ENCODE assay signal across 28 cellular contexts in the genomic region with DNA sequence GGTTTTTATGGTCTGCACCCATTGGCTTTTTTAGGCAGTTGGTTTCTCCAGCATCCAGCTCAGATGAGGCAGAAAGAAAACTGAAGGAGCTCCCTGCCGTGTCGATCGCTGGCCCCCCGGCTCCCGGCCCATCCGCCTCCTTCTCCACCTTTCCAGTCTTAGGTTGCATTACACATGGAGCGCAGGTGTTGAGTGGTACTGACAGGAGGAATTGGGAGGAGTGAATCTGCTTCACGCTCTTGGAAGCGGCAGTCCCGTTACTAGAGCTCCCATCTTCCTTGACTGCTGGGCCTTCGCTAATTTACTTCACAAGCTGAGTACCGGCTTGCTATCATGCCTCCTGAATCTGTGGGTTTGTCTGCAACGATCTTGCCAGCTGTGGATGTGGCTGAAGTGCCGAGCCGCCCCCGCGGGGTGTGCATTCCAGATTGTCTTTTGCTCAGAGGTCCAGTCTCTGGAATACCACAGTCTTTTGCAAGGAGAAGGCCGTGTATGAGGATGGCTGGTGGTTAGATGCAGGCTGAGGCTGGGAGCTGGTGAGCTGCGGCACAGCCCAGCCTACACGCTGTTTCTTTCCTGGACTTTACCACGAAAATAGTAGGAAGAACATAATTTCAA. TPM values are rescaled to one million over a fixed set of nuclear protein-coding genes. Genes with fewer than 3 reads are reported as not detected.
A peak's percentile ranks its signal among the peaks of the same experiment; 100 is the strongest.
DNase-seq lines count a peak whose midpoint lies in the region; ATAC-seq and TF ChIP-seq lines count a peak whose summit lies in the region.
"Had no signal": no experiment of that assay in that cellular context is flagged by ENCODE, and none has a peak within 500 bp of the region (broad histone marks: within the 10 kb centered on the region; RNA-seq: fewer than 3 reads in every experiment).

No MANE protein-coding gene starts in this region.

- H3K9me3 Mint-ChIP-seq in activated T-cell treated with anti-CD3 and anti-CD28 coated beads, Interleukin-2, amount 50 U/mL, for 24 hours, result no peaks in the 10 kb centered on the region
- H3K9me3 Mint-ChIP-seq: activated naive CD4-positive, alpha-beta T cell treated with anti-CD3 and anti-CD28 coated beads for 36 hours; activated T-cell treated with anti-CD3 and anti-CD28 coated beads, Interleukin-2, amount 50 U/mL, for 72 hours; CD4-positive, alpha-beta memory T cell; dendritic cell treated with granulocyte-macrophage colony-stimulating factor and Interleukin-4, amounts not matched to agents 40 ng/mL and 50 ng/mL, for 4 days; immature natural killer cell had no signal

- no peak overlapping the region for H3K27ac Mint-ChIP-seq in activated T-cell treated with anti-CD3 and anti-CD28 coated beads, Interleukin-2, amount 50 U/mL, for 24 hours
- H3K27ac Mint-ChIP-seq: activated naive CD4-positive, alpha-beta T cell treated with anti-CD3 and anti-CD28 coated beads for 36 hours; activated T-cell treated with anti-CD3 and anti-CD28 coated beads, Interleukin-2, amount 50 U/mL, for 72 hours; CD4-positive, alpha-beta memory T cell; dendritic cell treated with granulocyte-macrophage colony-stimulating factor and Interleukin-4, amounts not matched to agents 40 ng/mL and 50 ng/mL, for 4 days; immature natural killer cell had no signal

- H3K4me3 Mint-ChIP-seq in activated T-cell treated with anti-CD3 and anti-CD28 coated beads, Interleukin-2, amount 50 U/mL, for 24 hours, result no peak overlapping the region
- H3K4me3 Mint-ChIP-seq: activated naive CD4-positive, alpha-beta T cell treated with anti-CD3 and anti-CD28 coated beads for 36 hours; activated T-cell treated with anti-CD3 and anti-CD28 coated beads, Interleukin-2, amount 50 U/mL, for 72 hours; CD4-positive, alpha-beta memory T cell; dendritic cell treated with granulocyte-macrophage colony-stimulating factor and Interleukin-4, amounts not matched to agents 40 ng/mL and 50 ng/mL, for 4 days; immature natural killer cell had no signal

- peaks cover 24% of the 10 kb centered on the region for H3K36me3 Mint-ChIP-seq in activated T-cell treated with anti-CD3 and anti-CD28 coated beads, Interleukin-2, amount 50 U/mL, for 24 hours (ENCODE audit: low read depth)

- DNase-seq in EH (ENCODE audit: low read depth) (peak; percentile 18), amniotic epithelial cell (ENCODE audit: low read depth) (peak; percentile 83), fibroblast of pulmonary artery (ENCODE audit: low read depth) (peak; percentile 10), posterior cingulate gyrus (peak in 7 of 10 donors; percentile 44 to 91 (median 56)), omental fat pad (ENCODE audit: low spot score) (no peak)
- DNase-seq in activated T-cell treated with anti-CD3 and anti-CD28 coated beads, Interleukin-2, amount 50 U/mL, for 24 hours, result no peak
- DNase-seq in stimulated activated CD8-positive, alpha-beta memory T cell treated with anti-CD3 and anti-CD28 coated beads, Interleukin-4, amount 100 ng/mL, for 48 hours, result no peak
- DNase-seq: activated CD4-positive, alpha-beta T cell treated with anti-CD3 and anti-CD28 coated beads for 48 hours; activated naive CD4-positive, alpha-beta T cell treated with anti-CD3 and anti-CD28 coated beads for 36 hours; activated T-cell treated with anti-CD3 and anti-CD28 coated beads, Interleukin-2, amount 50 U/mL, for 72 hours; amniotic stem cell; CD4-positive, alpha-beta memory T cell; esophagus squamous epithelium; immature natural killer cell; mesendoderm; NCI-H1105; NCI-H1930; NCI-H345; NCI-H748 treated with DMSO at 0.1 percent for 48 hours; occipital lobe; Peyer's patch; SIG-M5; stimulated activated CD4-positive, alpha-beta T cell treated with anti-CD3 and anti-CD28 coated beads, Interleukin-2, amount 100 ng/mL, for 48 hours had no signal

- no peak for TF ChIP-seq CTCF in fibroblast of pulmonary artery (IDR thresholded peaks at IDR 0.05; ENCODE audit: low read length, missing control alignments)
- TF ChIP-seq CTCF in omental fat pad (IDR thresholded peaks at IDR 0.05), result no peak

- no peaks in the 10 kb centered on the region for H3K27me3 Mint-ChIP-seq in activated T-cell treated with anti-CD3 and anti-CD28 coated beads, Interleukin-2, amount 50 U/mL, for 24 hours
- H3K27me3 Mint-ChIP-seq: CD4-positive, alpha-beta memory T cell; dendritic cell treated with granulocyte-macrophage colony-stimulating factor and Interleukin-4, amounts not matched to agents 40 ng/mL and 50 ng/mL, for 4 days had no signal

- H3K4me1 Mint-ChIP-seq in activated T-cell treated with anti-CD3 and anti-CD28 coated beads, Interleukin-2, amount 50 U/mL, for 24 hours (ENCODE audit: low read depth), result peaks cover 9% of the 10 kb centered on the region

- no peak overlapping the region for H3K4me3 ChIP-seq in fibroblast of pulmonary artery (replicated peaks; ENCODE audit: low read depth, low read length)
- H3K4me3 ChIP-seq: esophagus squamous epithelium, HAP-1, K562, Peyer's patch had no signal

- ATAC-seq in omental fat pad (ENCODE audit: low FRiP score) (no peak), GM21723 (IDR thresholded peaks at IDR 0.05; ENCODE audit: unreplicated experiment) (no peak)
- ATAC-seq: activated T-cell treated with anti-CD3 and anti-CD28 coated beads, Interleukin-2, amount 50 U/mL, for 72 hours; K562; left lobe of liver had no signal

- intact Hi-C loops in posterior cingulate gyrus (cut with DNase I), result no loop called here

RNA-seq across cellular contexts. Expression of a gene that starts 17.1 kb away (rescaled TPM):
- 10 to 100 TPM in 3 of 4 donors, 1 to 10 TPM in 1; 6.6 to 14.3 (median 12.8) TPM for total RNA-seq in omental fat pad

RNA-seq across cellular contexts. Expression of a gene that starts 20.5 kb away (rescaled TPM):
- 10 to 100 TPM; 22.7 to 33.1 (median 26.3) TPM for total RNA-seq in omental fat pad

RNA-seq across cellular contexts. Expression of a gene that starts 55.9 kb away (rescaled TPM):
- total RNA-seq in omental fat pad, result 10 to 100 TPM; 21.5 to 62.6 (median 29.3) TPM

RNA-seq across cellular contexts. Expression of a gene that starts 56.3 kb away (rescaled TPM):
- 10 to 100 TPM in 3 of 4 donors, 1 to 10 TPM in 1; 4.7 to 25.9 (median 21.6) TPM for total RNA-seq in omental fat pad

Comparison
In these comparisons a context has a peak if more than half of its experiments do, and no peak if none do; other contexts are left out.
1. DNase-seq: peak in EH (single experiment), amniotic epithelial cell (single experiment), fibroblast of pulmonary artery (single experiment) and posterior cingulate gyrus (7 of 10); none in omental fat pad (single experiment), activated T-cell treated with anti-CD3 and anti-CD28 coated beads, Interleukin-2, amount 50 U/mL, for 24 hours (single experiment) and stimulated activated CD8-positive, alpha-beta memory T cell treated with anti-CD3 and anti-CD28 coated beads, Interleukin-4, amount 100 ng/mL, for 48 hours (single experiment).